ENCODE assay signal across 25 cellular contexts in genomic region chr13:28455580-28456194, GRCh38. TPM values are rescaled to one million over a fixed set of nuclear protein-coding genes. Genes with fewer than 3 reads are reported as not detected.
"Had no signal": no experiment of that assay in that cellular context is flagged by ENCODE, and none has a peak within 500 bp of the region (broad histone marks: within the 10 kb centered on the region; RNA-seq: fewer than 3 reads in every experiment).

No MANE protein-coding gene starts in this region.

- H3K27me3 ChIP-seq: breast epithelium, heart right ventricle, ovary, spleen, upper lobe of right lung had no signal

- H3K36me3 Mint-ChIP-seq: activated naive CD8-positive, alpha-beta T cell treated with anti-CD3 and anti-CD28 coated beads for 36 hours; memory B cell; T-cell had no signal

- DNase-seq: activated CD4-positive, alpha-beta T cell treated with anti-CD3 and anti-CD28 coated beads for 1 hour; activated CD4-positive, alpha-beta T cell treated with anti-CD3 and anti-CD28 coated beads, Interleukin-2, amount 50 U/mL, for 1 hour; activated CD8-positive, alpha-beta T cell treated with anti-CD3 and anti-CD28 coated beads, Interleukin-2, amount 10 ng/mL, durations not matched to agents 7 days and 5 days; activated naive CD4-positive, alpha-beta T cell treated with Interleukin-2 at 50 U/mL for 16 hours; activated naive CD8-positive, alpha-beta T cell treated with anti-CD3 and anti-CD28 coated beads for 36 hours; amniotic stem cell; foreskin fibroblast; heart right ventricle; kidney glomerular epithelial cell; ovary; spleen; stimulated activated CD4-positive, alpha-beta T cell treated with anti-CD3 and anti-CD28 coated beads, Interleukin-4, amount 100 ng/mL, for 24 hours; stimulated activated naive CD4-positive, alpha-beta T cell treated with Interleukin-2 at 50 U/mL for 16 hours; T-cell; upper lobe of right lung; WERI-Rb-1 had no signal

- H3K4me1 Mint-ChIP-seq: activated naive CD8-positive, alpha-beta T cell treated with anti-CD3 and anti-CD28 coated beads for 36 hours; central memory CD8-positive, alpha-beta T cell; T-cell had no signal

- H3K9me3 Mint-ChIP-seq: activated naive CD8-positive, alpha-beta T cell treated with anti-CD3 and anti-CD28 coated beads for 36 hours; central memory CD8-positive, alpha-beta T cell; memory B cell; nephron; T-cell; T-helper 2 cell treated with Interferon-gamma antibody and Interleukin-4, amounts not matched to agents 5 μg/mL and 100 μg/mL, for 36 hours had no signal

- ATAC-seq: activated CD8-positive, alpha-beta T cell treated with anti-CD3 and anti-CD28 coated beads, Interleukin-2, amount 10 ng/mL, durations not matched to agents 7 days and 5 days; heart right ventricle; T-cell; upper lobe of right lung had no signal

- H3K36me3 ChIP-seq: breast epithelium, neutrophil, ovary, prostate gland, spleen, upper lobe of right lung, WERI-Rb-1 had no signal

- H3K27ac Mint-ChIP-seq: activated CD8-positive, alpha-beta T cell treated with anti-CD3 and anti-CD28 coated beads, Interleukin-2, amount 10 ng/mL, durations not matched to agents 7 days and 5 days; activated naive CD8-positive, alpha-beta T cell treated with anti-CD3 and anti-CD28 coated beads for 36 hours; memory B cell; nephron; T-cell; T-helper 2 cell treated with Interferon-gamma antibody and Interleukin-4, amounts not matched to agents 5 μg/mL and 100 μg/mL, for 36 hours had no signal

- H3K4me3 ChIP-seq: breast epithelium, coronary artery, heart right ventricle, ovary, prostate gland, spleen, upper lobe of right lung had no signal

- H3K4me3 Mint-ChIP-seq: activated CD8-positive, alpha-beta T cell treated with anti-CD3 and anti-CD28 coated beads, Interleukin-2, amount 10 ng/mL, durations not matched to agents 7 days and 5 days; activated naive CD8-positive, alpha-beta T cell treated with anti-CD3 and anti-CD28 coated beads for 36 hours; central memory CD8-positive, alpha-beta T cell; memory B cell; nephron; T-cell; T-helper 2 cell treated with Interferon-gamma antibody and Interleukin-4, amounts not matched to agents 5 μg/mL and 100 μg/mL, for 36 hours had no signal

RNA-seq across cellular contexts. Expression of gene FLT1, which starts 39.2 kb away (rescaled TPM):
- total RNA-seq: myocyte had no signal
